Comparison of ENCODE assay signal across 8 cellular contexts in the genomic region with DNA sequence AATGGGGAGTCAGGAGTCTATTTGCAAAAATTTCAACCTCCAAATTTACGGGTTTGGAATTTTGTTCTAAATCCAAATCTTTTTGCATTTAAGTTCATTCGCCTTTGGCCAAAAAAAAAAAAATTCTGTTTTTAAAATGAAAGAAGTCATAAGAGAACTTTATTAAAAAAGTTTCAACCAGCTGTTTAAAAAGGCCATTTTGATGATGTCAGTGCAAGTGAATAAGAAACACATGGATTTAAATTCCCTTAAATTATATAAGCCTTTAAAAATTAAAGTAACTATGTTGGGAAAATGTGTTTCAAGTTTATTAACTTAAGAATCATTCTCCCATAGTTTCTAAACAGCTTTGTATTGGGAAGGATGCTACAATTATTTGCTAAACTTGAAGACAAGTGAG.
"Had no signal": no experiment of that assay in that cellular context is flagged by ENCODE, and none has a peak within 500 bp of the region (broad histone marks: within the 10 kb centered on the region; RNA-seq: fewer than 3 reads in every experiment).

No MANE protein-coding gene starts in this region.

- H3K27ac ChIP-seq: GM23248 had no signal

- H3K36me3 ChIP-seq: HAP-1 had no signal

- DNase-seq: GM23248, GOT3, H7, H9, HCEC 1CT, HFFc6 had no signal

- H3K9me3 ChIP-seq: HAP-1 had no signal

- H3K4me2 ChIP-seq: GM23338 had no signal

- H3K4me3 Mint-ChIP-seq: GM23338, H9, HFFc6 had no signal

- H2AFZ ChIP-seq: GM23248 had no signal

- H3K27ac Mint-ChIP-seq: H9, HFFc6 had no signal

- H3K4me1 Mint-ChIP-seq: H9 had no signal

- H3K9me3 Mint-ChIP-seq: HFFc6 had no signal

- H3K4me3 ChIP-seq: GM23248, GM23338, HAP-1 had no signal

- H3K9ac ChIP-seq: GM23248 had no signal
